ENCODE assay signal across 11 cellular contexts in the genomic region with DNA sequence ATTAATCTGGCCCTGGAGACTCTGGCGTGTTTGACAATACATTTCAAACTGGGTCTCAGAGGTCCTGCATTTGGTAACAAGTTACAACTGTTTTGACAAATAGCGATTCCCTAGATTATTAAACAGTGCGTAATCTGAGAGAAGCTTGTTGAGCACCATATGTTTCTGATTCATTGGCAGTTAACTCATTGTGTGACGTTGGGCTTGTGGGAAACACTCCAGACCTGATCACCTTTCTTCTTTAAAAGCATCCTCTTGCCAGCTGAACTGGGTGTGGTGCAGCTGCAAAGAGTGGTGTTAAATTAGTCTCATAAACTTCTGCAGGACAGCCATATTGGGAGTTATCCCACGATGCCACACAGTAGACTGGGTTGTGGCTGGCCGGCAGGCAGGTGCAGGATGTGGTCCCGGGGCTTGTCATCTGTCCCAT.
DNase-seq lines count a peak whose midpoint lies in the region; ATAC-seq and TF ChIP-seq lines count a peak whose summit lies in the region.
"Had no signal": no experiment of that assay in that cellular context is flagged by ENCODE, and none has a peak within 500 bp of the region (broad histone marks: within the 10 kb centered on the region; RNA-seq: fewer than 3 reads in every experiment).

No MANE protein-coding gene starts in this region.

- H3K36me3 ChIP-seq in transverse colon (no peaks in the 10 kb centered on the region), right atrium auricular region (no peaks in the 10 kb centered on the region)
- H3K36me3 ChIP-seq: BE2C had no signal

- no peak for TF ChIP-seq EP300 in transverse colon (IDR thresholded peaks at IDR 0.05; ENCODE audit: low read depth)

- peaks cover 3% of the 10 kb centered on the region for H3K27me3 Mint-ChIP-seq in activated CD8-positive, alpha-beta memory T cell treated with anti-CD3 and anti-CD28 coated beads, Interleukin-2, amount 10 ng/mL, durations not matched to agents 7 days and 5 days

- TF ChIP-seq POLR2A in transverse colon (IDR thresholded peaks at IDR 0.05), result no peak

- H3K9me3 Mint-ChIP-seq in activated CD8-positive, alpha-beta memory T cell treated with anti-CD3 and anti-CD28 coated beads, Interleukin-2, amount 10 ng/mL, durations not matched to agents 7 days and 5 days (ENCODE audit: low read depth), result no peaks in the 10 kb centered on the region

- H3K27ac ChIP-seq in transverse colon (peak overlapping the region; percentile 14 to 49 (median 46)), right atrium auricular region (peak overlapping the region in 1 of 2 donors; percentile 81)

- DNase-seq in activated CD8-positive, alpha-beta memory T cell treated with anti-CD3 and anti-CD28 coated beads, Interleukin-2, amount 10 ng/mL, durations not matched to agents 7 days and 5 days, result peak; percentile 51
- no peak for DNase-seq in activated CD8-positive, alpha-beta memory T cell treated with anti-CD3 and anti-CD28 coated beads, Interleukin-2, amount 50 U/mL, for 4 hours
- DNase-seq in NCI-H524 treated with DMSO at 0.1 percent for 48 hours (lab: John Stamatoyannopoulos, UW) (peak; percentile 91), fibroblast of pulmonary artery (ENCODE audit: low read depth) (peak; percentile 23), transverse colon (peak; percentile 14), dedifferentiated amniotic fluid mesenchymal stem cell (ENCODE audit: extremely low spot score) (no peak), mesenteric fat pad (ENCODE audit: low spot score) (no peak), right atrium auricular region (ENCODE audit: low spot score) (no peak)
- DNase-seq: activated T-cell treated with anti-CD3 and anti-CD28 coated beads, Interleukin-2, amount 50 U/mL, for 48 hours; BE2C; NCI-H446 had no signal

- H3K4me3 ChIP-seq in fibroblast of pulmonary artery (replicated peaks; ENCODE audit: low read depth, low read length) (no peak overlapping the region), transverse colon (no peak overlapping the region), right atrium auricular region (no peak overlapping the region)

- peaks cover 0 to 28% (median 17%) of the 10 kb centered on the region in 4 donors for H3K4me1 ChIP-seq in transverse colon
- H3K4me1 ChIP-seq in right atrium auricular region, result peaks cover 0 to 27% of the 10 kb centered on the region in 2 donors
- H3K4me1 ChIP-seq: BE2C had no signal

- TF ChIP-seq CTCF in fibroblast of pulmonary artery (IDR thresholded peaks at IDR 0.05; ENCODE audit: low read length, missing control alignments), result no peak
- TF ChIP-seq CTCF in transverse colon (IDR thresholded peaks at IDR 0.05), result no peak
- TF ChIP-seq CTCF in right atrium auricular region (IDR thresholded peaks at IDR 0.05), result no peak

- H3K27ac Mint-ChIP-seq in activated CD8-positive, alpha-beta memory T cell treated with anti-CD3 and anti-CD28 coated beads, Interleukin-2, amount 10 ng/mL, durations not matched to agents 7 days and 5 days, result no peak overlapping the region

- H3K9me3 ChIP-seq in transverse colon (no peaks in the 10 kb centered on the region), right atrium auricular region (no peaks in the 10 kb centered on the region)
- H3K9me3 ChIP-seq: BE2C had no signal

- ATAC-seq in activated CD8-positive, alpha-beta memory T cell treated with anti-CD3 and anti-CD28 coated beads, Interleukin-2, amount 10 ng/mL, durations not matched to agents 7 days and 5 days, result no peak

- in situ Hi-C loops in transverse colon (cut with MboI; ENCODE audit: low pct_ligation_motif_present in 1 of 4, low pct_unique_long_range_greater_than_20kb in 1 of 4, low sequenced_read_pairs in 3 of 4), result no loop called here

- H3K27me3 ChIP-seq in transverse colon, result no peaks in the 10 kb centered on the region
- H3K27me3 ChIP-seq in right atrium auricular region, result no peaks in the 10 kb centered on the region
- H3K27me3 ChIP-seq: BE2C had no signal

- intact Hi-C loops in transverse colon (cut with DNase I; ENCODE audit: low total_unique reads), result no loop called here

- WGBS in transverse colon (ENCODE audit: low coverage in 1 of 2), 2 donors, result 20 to 37% methylated on average over 1 to 7 of the region's 7 CpGs

- CTCF ChIA-PET in activated CD8-positive, alpha-beta memory T cell treated with anti-CD3 and anti-CD28 coated beads, Interleukin-2, amount 10 ng/mL, durations not matched to agents 7 days and 5 days (lab: Charles Lee), result interaction anchor here (1.2 kb wide), 1 partner anchor 10 kb away, joined by 3 read pairs; no protein-coding TSS in a partner anchor

- H3K4me1 Mint-ChIP-seq in activated CD8-positive, alpha-beta memory T cell treated with anti-CD3 and anti-CD28 coated beads, Interleukin-2, amount 10 ng/mL, durations not matched to agents 7 days and 5 days, result peaks cover 9% of the 10 kb centered on the region

- H3K36me3 Mint-ChIP-seq in activated CD8-positive, alpha-beta memory T cell treated with anti-CD3 and anti-CD28 coated beads, Interleukin-2, amount 10 ng/mL, durations not matched to agents 7 days and 5 days, result peaks cover 1% of the 10 kb centered on the region

- no peak overlapping the region for H3K4me3 Mint-ChIP-seq in activated CD8-positive, alpha-beta memory T cell treated with anti-CD3 and anti-CD28 coated beads, Interleukin-2, amount 10 ng/mL, durations not matched to agents 7 days and 5 days

Comparison
In these comparisons a context has a peak if more than half of its experiments do, and no peak if none do; other contexts are left out.
1. DNase-seq: peak in activated CD8-positive, alpha-beta memory T cell treated with anti-CD3 and anti-CD28 coated beads, Interleukin-2, amount 10 ng/mL, durations not matched to agents 7 days and 5 days (single experiment), NCI-H524 treated with DMSO at 0.1 percent for 48 hours (single experiment), fibroblast of pulmonary artery (single experiment) and transverse colon (single experiment); none in activated CD8-positive, alpha-beta memory T cell treated with anti-CD3 and anti-CD28 coated beads, Interleukin-2, amount 50 U/mL, for 4 hours (single experiment), dedifferentiated amniotic fluid mesenchymal stem cell (single experiment), mesenteric fat pad (single experiment) and right atrium auricular region (single experiment).